Comparison of ENCODE assay signal across 8 cellular contexts in the genomic region with DNA sequence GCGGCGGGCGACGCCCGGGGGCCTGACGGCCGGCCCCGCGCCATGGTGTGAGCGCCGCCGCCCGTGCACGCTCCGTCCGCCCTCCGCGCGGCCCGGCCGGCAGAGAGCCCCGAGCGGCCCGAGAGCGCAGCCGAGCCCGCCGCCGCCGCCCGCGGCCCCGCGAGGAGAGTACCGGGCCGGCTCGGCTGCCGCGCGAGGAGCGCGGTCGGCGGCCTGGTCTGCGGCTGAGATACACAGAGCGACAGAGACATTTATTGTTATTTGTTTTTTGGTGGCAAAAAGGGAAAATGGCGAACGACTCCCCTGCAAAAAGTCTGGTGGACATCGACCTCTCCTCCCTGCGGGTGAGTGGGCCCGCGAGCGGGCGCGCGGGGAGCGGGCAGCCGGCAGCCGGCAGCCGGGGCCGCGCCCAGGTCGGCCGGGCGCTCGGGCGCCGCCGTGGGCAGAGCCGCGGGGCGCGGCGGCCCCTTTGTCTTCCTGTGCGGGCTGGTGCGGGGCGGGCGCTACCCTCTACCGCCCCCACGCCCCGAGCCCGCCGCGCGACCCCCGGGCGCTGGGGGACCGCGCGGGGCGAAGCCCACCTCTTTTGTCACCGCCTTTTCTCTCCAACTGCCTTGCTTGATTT. TPM values are rescaled to one million over a fixed set of nuclear protein-coding genes. Genes with fewer than 3 reads are reported as not detected.
DNase-seq lines count a peak whose midpoint lies in the region; ATAC-seq and TF ChIP-seq lines count a peak whose summit lies in the region.

No MANE protein-coding gene starts in this region.

- peak overlapping the region; percentile 90 for H3K4me2 ChIP-seq in PC-3 (ENCODE audit: low read length)

- H3K79me2 ChIP-seq in PC-3 (ENCODE audit: low read length), result peaks cover 48% of the 10 kb centered on the region

- 0 out of 2 replicates have a peak overlapping the region, but pooled peaks have one; percentile 5 for H2AFZ ChIP-seq in PC-3 (ENCODE audit: low read length)

- H3K27me3 ChIP-seq in H7 (ENCODE audit: control insufficient read depth, insufficient read depth, low read length), result no peaks in the 10 kb centered on the region
- H3K27me3 ChIP-seq in PC-3 (ENCODE audit: low read length), result no peaks in the 10 kb centered on the region
- no peaks in the 10 kb centered on the region for H3K27me3 ChIP-seq in aorta (ENCODE audit: control insufficient read depth in 1 of 2, insufficient read depth in 2 of 2, low read length in 1 of 2)

- DNase-seq in GM03348 (ENCODE audit: low spot score) (peak; percentile 62), H7 (peak; percentile 71), PC-3 (peak; percentile 8), choroid plexus epithelial cell (ENCODE audit: low read depth) (no peak), mesothelial cell of epicardium (ENCODE audit: low spot score in 2 of 2, unreplicated experiment in 2 of 2) (peak in 1 of 2 experiments; percentile 45), aorta (peak in 1 of 2 donors; percentile 74), NCI-H2107 (lab: John Stamatoyannopoulos, UW) (no peak)
- DNase-seq in activated CD4-positive, alpha-beta T cell treated with anti-CD3 and anti-CD28 coated beads for 1 hour, result no peak

- peak overlapping the region; percentile 83 for H3K9ac ChIP-seq in PC-3 (ENCODE audit: low read length)

- 0% methylated on average over 50 to 92 of the region's 92 CpGs for WGBS in aorta, 2 donors

- peaks cover 17% of the 10 kb centered on the region for H3K4me1 Mint-ChIP-seq in mesothelial cell of epicardium

- peaks cover 10% of the 10 kb centered on the region for H3K36me3 Mint-ChIP-seq in mesothelial cell of epicardium

- ATAC-seq in PC-3 (no peak), aorta (ENCODE audit: low FRiP score) (no peak)

- peak overlapping the region; percentile 33 for H3K27ac Mint-ChIP-seq in mesothelial cell of epicardium

- POLR2A ChIA-PET in PC-3 (lab: Charles Lee; ENCODE audit: unreplicated experiment), result interaction anchor here (1.3 to 2.2 kb wide), 2 partner anchors 124 to 181 kb away, joined by 6 to 9 read pairs; no protein-coding TSS in a partner anchor

- H3F3A ChIP-seq in PC-3 (ENCODE audit: low read length, unreplicated experiment), result no peaks in the 10 kb centered on the region

- H3K36me3 ChIP-seq in H7 (replicated peaks; ENCODE audit: control insufficient read depth, insufficient read depth, low read length) (no peaks in the 10 kb centered on the region; the same call in 1 of the 2 replicates), PC-3 (ENCODE audit: low read depth, low read length) (peaks cover 17% of the 10 kb centered on the region), aorta (ENCODE audit: control insufficient read depth in 1 of 2, insufficient read depth in 2 of 2, low read length in 1 of 2) (no peaks in the 10 kb centered on the region)

- H3K9me3 Mint-ChIP-seq in mesothelial cell of epicardium, result peaks cover 3% of the 10 kb centered on the region

- TF ChIP-seq CTCF in PC-3 (conservative IDR thresholded peaks at IDR 0.05; ENCODE audit: low read depth, low read length) (no peak), choroid plexus epithelial cell (conservative IDR thresholded peaks at IDR 0.05; ENCODE audit: low read depth, low read length) (no peak), mesothelial cell of epicardium (IDR thresholded peaks at IDR 0.05; ENCODE audit: unreplicated experiment) (no peak)

- no TSS peak for BruUV-seq in PC-3 (replicated peaks; lab: Mats Ljungman, UMichigan)

- no peaks in the 10 kb centered on the region for H3K9me2 ChIP-seq in PC-3 (replicated peaks; ENCODE audit: low read length)

- H4K20me1 ChIP-seq in PC-3 (ENCODE audit: low read length), result peaks cover 46% of the 10 kb centered on the region

- CTCF ChIA-PET in PC-3 (lab: Charles Lee), result interaction anchor here (1.0 to 1.3 kb wide), 2 partner anchors 134 to 180 kb away, joined by 3 to 6 read pairs; no protein-coding TSS in a partner anchor

- H3K4me3 Mint-ChIP-seq in mesothelial cell of epicardium, result peak overlapping the region; percentile 65

- intact Hi-C loops in PC-3 (cut with micrococcal nuclease) (loop anchor here (1.0 to 5.0 kb wide), 7 partner anchors 49 to 356 kb away; partner anchors contain the start of gene CREG2), aorta (cut with DNase I) (loop anchor here (2.0 to 10.0 kb wide), 6 partner anchors 39 to 283 kb away; no protein-coding TSS in a partner anchor)

- H3K4me1 ChIP-seq in PC-3 (ENCODE audit: insufficient read depth, low read length), result peaks cover 17% of the 10 kb centered on the region
- no peaks in the 10 kb centered on the region for H3K4me1 ChIP-seq in aorta (ENCODE audit: control insufficient read depth in 1 of 2, insufficient read depth in 2 of 2, low read length in 2 of 2)

- H3K4me3 ChIP-seq in H7 (ENCODE audit: insufficient read depth, low read depth, low read length), result peak overlapping the region; percentile 75
- peak overlapping the region; percentile 96 for H3K4me3 ChIP-seq in PC-3 (ENCODE audit: low read length)
- peak overlapping the region; percentile 75 for H3K4me3 ChIP-seq in choroid plexus epithelial cell (ENCODE audit: low read depth, low read length)
- H3K4me3 ChIP-seq in aorta (ENCODE audit: low read length in 2 of 2), result peak overlapping the region; percentile 96 to 98

- H3K9me3 ChIP-seq in PC-3 (ENCODE audit: low read length), result no peaks in the 10 kb centered on the region
- no peaks in the 10 kb centered on the region for H3K9me3 ChIP-seq in aorta (ENCODE audit: control insufficient read depth, low read length)

- H3K27me3 Mint-ChIP-seq in mesothelial cell of epicardium (ENCODE audit: low read depth), result no peaks in the 10 kb centered on the region

- H3K27ac ChIP-seq in PC-3 (ENCODE audit: low read length) (peak overlapping the region; percentile 29), aorta (ENCODE audit: low read depth in 1 of 2, low read length in 2 of 2) (peak overlapping the region; percentile 15 to 20)

RNA-seq across cellular contexts. Expression of gene MAP4K4, which starts 0.4 kb away (rescaled TPM):
- total RNA-seq in H7 (2014; rRNA removed; shearing (Covaris generic)), result 45.6 and 58.7 TPM in 2 replicates
- 133 and 167 TPM in 2 replicates for total RNA-seq in PC-3 (2014; rRNA removed)
- 170 to 175 TPM (median 174 TPM) in 3 replicates for total RNA-seq in mesothelial cell of epicardium
- total RNA-seq in aorta, result 100 to 1,000 TPM in 1 of 2 donors, 10 to 100 TPM in 1; 85.4 to 112 TPM
- 10 to 100 TPM; 22.9 to 31.6 TPM for polyA plus RNA-seq in aorta

Comparison
In these comparisons a context has a peak if more than half of its experiments do, and no peak if none do; other contexts are left out.
1. DNase-seq: peak in GM03348 (single experiment), H7 (single experiment) and PC-3 (single experiment); none in choroid plexus epithelial cell (single experiment), NCI-H2107 (single experiment) and activated CD4-positive, alpha-beta T cell treated with anti-CD3 and anti-CD28 coated beads for 1 hour (single experiment).
2. Peak in every context shown above with its lines, with median percentiles within 50 percentile points of each other: H3K4me3 ChIP-seq.